In the genomic region with DNA sequence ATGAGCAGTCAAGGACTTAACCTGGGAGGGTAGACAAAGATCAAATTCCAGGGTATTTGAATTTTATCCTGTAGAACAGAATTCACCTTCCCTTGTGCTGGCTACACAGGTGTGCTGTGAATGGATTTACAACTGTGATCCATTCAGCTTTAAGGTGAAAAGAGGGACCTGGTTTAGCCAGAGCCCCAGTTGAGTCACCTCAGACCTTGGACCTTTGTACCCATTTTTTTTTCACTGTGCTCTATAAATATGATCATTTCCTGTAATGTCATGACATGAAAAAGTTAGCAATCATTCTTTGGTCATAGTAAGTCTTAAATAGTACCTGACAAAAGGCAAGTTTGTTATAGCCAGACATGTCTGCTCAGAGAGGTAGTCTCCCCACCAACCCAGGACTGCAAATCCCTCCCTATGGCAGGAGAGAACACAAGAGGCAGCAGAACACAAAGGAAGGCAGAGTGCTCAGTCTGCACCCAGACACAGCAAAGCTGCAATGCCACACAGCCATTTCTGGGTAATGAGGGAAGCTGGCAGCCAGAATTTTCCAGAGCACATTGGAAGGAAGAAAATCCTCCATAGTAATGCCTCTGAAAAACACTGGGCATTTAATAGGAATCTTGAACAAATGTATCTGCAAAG, we compare ENCODE assay signal across 26 cellular contexts.
DNase-seq lines count a peak whose midpoint lies in the region; ATAC-seq, FAIRE-seq and TF ChIP-seq lines count a peak whose summit lies in the region.
"Had no signal": no experiment of that assay in that cellular context is flagged by ENCODE, and none has a peak within 500 bp of the region (broad histone marks: within the 10 kb centered on the region; RNA-seq: fewer than 3 reads in every experiment).

No MANE protein-coding gene starts in this region.

- POLR2A ChIA-PET in T-cell (lab: Charles Lee): no interaction called here

- peak overlapping the region; percentile 14 for H3K27ac ChIP-seq in epithelial cell of prostate
- H3K27ac ChIP-seq: heart left ventricle, HL-60, neutrophil had no signal

- CTCF ChIA-PET in T-cell (lab: Charles Lee): no interaction called here

- DNase-seq in GM18507 (ENCODE audit: extremely low spot score, insufficient read length, low read depth) (no peak), NCI-H69 (lab: John Stamatoyannopoulos, UW) (peak; percentile 4), epithelial cell of prostate (ENCODE audit: low read depth, low spot score) (no peak), mucosa of descending colon (peak in 2 of 3 donors; percentile 43 to 50), T-cell (no peak), CD14-positive monocyte (ENCODE audit: low spot score) (no peak), HFFc6 (no peak)
- DNase-seq: aorta, erythroblast, foreskin fibroblast, GDM1, heart left ventricle, immature natural killer cell, NCI-H1092 treated with DMSO at 0.1 percent for 48 hours, NCI-H2029, NCI-H446 treated with DMSO at 0.1 percent for 48 hours, PC-3, SHP77, T1000 had no signal

- peak; percentile 15 for FAIRE-seq in GM18507 (lab: Jason Lieb, UNC)
- FAIRE-seq: H54 had no signal

- TF ChIP-seq CTCF in mucosa of descending colon (IDR thresholded peaks at IDR 0.05) (no peak), CD14-positive monocyte (IDR thresholded peaks at IDR 0.05) (no peak), HFFc6 (IDR thresholded peaks at IDR 0.05) (no peak)

- no peaks in the 10 kb centered on the region for H3K36me3 ChIP-seq in mucosa of descending colon (ENCODE audit: low read depth)
- H3K36me3 ChIP-seq: heart left ventricle, neutrophil had no signal

- no peak overlapping the region for H3K4me3 ChIP-seq in mucosa of descending colon
- H3K4me3 ChIP-seq: heart left ventricle had no signal

- H3K27me3 Mint-ChIP-seq in T-cell (no peaks in the 10 kb centered on the region), CD14-positive monocyte (ENCODE audit: low read depth in 3 of 3) (no peaks in the 10 kb centered on the region), HFFc6 (ENCODE audit: insufficient read depth) (no peaks in the 10 kb centered on the region; the same call in 1 of the 2 replicates)
- H3K27me3 Mint-ChIP-seq: activated naive CD8-positive, alpha-beta T cell; B cell; central memory CD8-positive, alpha-beta T cell had no signal

- intact Hi-C loops in mucosa of descending colon (cut with DNase I, micrococcal nuclease) (no loop called here), CD14-positive monocyte (cut with micrococcal nuclease) (no loop called here)

- H3K4me1 Mint-ChIP-seq in T-cell: no peaks in the 10 kb centered on the region
- no peaks in the 10 kb centered on the region for H3K4me1 Mint-ChIP-seq in CD14-positive monocyte
- no peaks in the 10 kb centered on the region for H3K4me1 Mint-ChIP-seq in HFFc6 (ENCODE audit: low read depth)
- H3K4me1 Mint-ChIP-seq: B cell; central memory CD8-positive, alpha-beta T cell; immature natural killer cell had no signal

- H3K4me3 Mint-ChIP-seq in T-cell (no peak overlapping the region), CD14-positive monocyte (no peak overlapping the region), HFFc6 (no peak overlapping the region)
- H3K4me3 Mint-ChIP-seq: activated naive CD8-positive, alpha-beta T cell; B cell; central memory CD8-positive, alpha-beta T cell; immature natural killer cell had no signal

- ATAC-seq in mucosa of descending colon (peak; percentile 96), T-cell (replicated peaks in 1 of 4) (no peak), HG03520 (IDR thresholded peaks at IDR 0.05; ENCODE audit: unreplicated experiment) (no peak)
- ATAC-seq: heart left ventricle, PC-3 had no signal

- H3K9me3 ChIP-seq in mucosa of descending colon: no peaks in the 10 kb centered on the region
- H3K9me3 ChIP-seq: heart left ventricle, neutrophil had no signal

- H3K27ac Mint-ChIP-seq in T-cell (no peak overlapping the region), CD14-positive monocyte (no peak overlapping the region), HFFc6 (no peak overlapping the region)
- H3K27ac Mint-ChIP-seq: activated naive CD8-positive, alpha-beta T cell; B cell; immature natural killer cell had no signal

- H3K36me3 Mint-ChIP-seq in T-cell (no peaks in the 10 kb centered on the region), CD14-positive monocyte (no peaks in the 10 kb centered on the region), HFFc6 (ENCODE audit: low read depth) (peaks cover 5% of the 10 kb centered on the region)
- H3K36me3 Mint-ChIP-seq: activated naive CD8-positive, alpha-beta T cell; immature natural killer cell had no signal

- H3K4me1 ChIP-seq in mucosa of descending colon (ENCODE audit: low read depth): no peaks in the 10 kb centered on the region
- H3K4me1 ChIP-seq: heart left ventricle had no signal

- H3K9me3 Mint-ChIP-seq in T-cell: no peaks in the 10 kb centered on the region
- peaks cover 0 to 4% (median 0%) of the 10 kb centered on the region in 7 donors for H3K9me3 Mint-ChIP-seq in CD14-positive monocyte
- peaks cover 26% of the 10 kb centered on the region for H3K9me3 Mint-ChIP-seq in HFFc6

Comparison
In these comparisons a context has a peak if more than half of its experiments do, and no peak if none do; other contexts are left out.
1. DNase-seq: peak in NCI-H69 (single experiment) and mucosa of descending colon (2 of 3); none in GM18507 (single experiment), epithelial cell of prostate (single experiment), T-cell (0 of 34), CD14-positive monocyte (single experiment) and HFFc6 (single experiment).